Comparison of ENCODE assay signal across 15 cellular contexts in the genomic region with DNA sequence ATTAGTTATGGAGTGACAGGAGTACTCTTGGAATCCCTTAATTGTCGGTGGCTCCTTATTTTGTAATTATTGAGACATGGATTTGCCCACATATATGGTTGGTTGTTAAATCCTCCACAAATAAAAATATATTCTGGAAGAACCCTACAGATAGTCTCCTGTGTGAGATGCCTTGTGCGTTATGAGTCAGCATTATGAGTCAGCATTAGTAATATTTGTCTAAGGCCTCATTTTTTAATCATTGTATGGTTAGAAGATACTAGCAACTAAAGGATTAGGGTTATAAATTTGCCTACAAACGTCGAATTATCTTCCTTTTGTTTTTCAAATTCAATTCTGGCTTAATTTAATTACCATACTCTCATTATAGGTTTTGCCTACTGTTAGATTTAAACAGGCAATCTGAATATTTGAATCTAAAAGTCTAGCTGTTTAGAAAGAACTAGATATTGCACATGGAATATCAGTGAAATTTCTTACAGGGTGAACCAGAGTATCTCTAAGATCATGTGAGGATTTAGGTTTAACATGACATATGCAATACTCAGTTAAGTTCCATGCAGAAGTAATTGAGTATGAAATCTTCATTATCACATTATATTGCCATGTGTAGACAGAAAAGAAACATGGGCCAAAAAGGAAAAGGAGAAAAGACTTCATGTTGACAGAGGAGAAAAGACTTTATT. TPM values are rescaled to one million over a fixed set of nuclear protein-coding genes. Genes with fewer than 3 reads are reported as not detected.
A peak's percentile ranks its signal among the peaks of the same experiment; 100 is the strongest.
DNase-seq lines count a peak whose midpoint lies in the region; ATAC-seq and TF ChIP-seq lines count a peak whose summit lies in the region.
"Had no signal": no experiment of that assay in that cellular context is flagged by ENCODE, and none has a peak within 500 bp of the region (broad histone marks: within the 10 kb centered on the region; RNA-seq: fewer than 3 reads in every experiment).

No MANE protein-coding gene starts in this region.

- ATAC-seq in GM18868 (IDR thresholded peaks at IDR 0.05; ENCODE audit: unreplicated experiment) (peak; percentile 86), HG02852 (IDR thresholded peaks at IDR 0.05; ENCODE audit: unreplicated experiment) (no peak)
- ATAC-seq: heart left ventricle had no signal

- WGBS in mammary epithelial cell (ENCODE audit: low coverage, missing lambda C conversion rate) = 0% methylated on average over 4 of the region's 4 CpGs

- no TSS peak for BruUV-seq in mammary epithelial cell (replicated peaks; lab: Mats Ljungman, UMichigan)

- peak overlapping the region; percentile 49 for H3K4me2 ChIP-seq in mammary epithelial cell (ENCODE audit: insufficient read depth, low read depth, low read length)

- H3K4me1 ChIP-seq in mammary epithelial cell (ENCODE audit: insufficient read depth, low read length) (peaks cover 24% of the 10 kb centered on the region), HAP-1 (no peaks in the 10 kb centered on the region; the same call in 1 of the 2 replicates)
- H3K4me1 ChIP-seq: heart left ventricle, tibial nerve had no signal

- H3K9me3 ChIP-seq in mammary epithelial cell (replicated peaks; ENCODE audit: insufficient read depth, low read length) = no peaks in the 10 kb centered on the region
- no peaks in the 10 kb centered on the region for H3K9me3 ChIP-seq in HAP-1
- H3K9me3 ChIP-seq: heart left ventricle, tibial nerve had no signal

- H3K27ac ChIP-seq in mammary epithelial cell (ENCODE audit: insufficient read depth, low read depth, low read length) = no peak overlapping the region
- H3K27ac ChIP-seq: heart left ventricle, tibial nerve had no signal

- dilution Hi-C loops in mammary epithelial cell (cut with HindIII; ENCODE audit: low sequenced_read_pairs) = no loop called here

- DNase-seq in HT-29 (ENCODE audit: low spot score) (peak; percentile 59), mammary epithelial cell (peak; percentile 86), renal cortical epithelial cell (ENCODE audit: low read depth) (peak; percentile 80), islet precursor cell (no peak), HAP-1 (ENCODE audit: low spot score in 2 of 2) (no peak)
- no peak for DNase-seq in stimulated activated CD4-positive, alpha-beta T cell treated with anti-CD3 and anti-CD28 coated beads, Interleukin-1b, Interleukin-23, amount 100 ng/mL, for 48 hours
- DNase-seq: activated T-cell treated with anti-CD3 and anti-CD28 coated beads for 4 hours, heart left ventricle, NCI-H1694 treated with DMSO at 0.1 percent for 48 hours, posterior cingulate gyrus had no signal

- no peak overlapping the region for H2AFZ ChIP-seq in mammary epithelial cell (ENCODE audit: low read depth, low read length)

- in situ Hi-C loops in mammary epithelial cell (cut with MboI; ENCODE audit: low sequenced_read_pairs in 2 of 2) (no loop called here), HAP-1 (cut with MboI; ENCODE audit: low sequenced_read_pairs) (no loop called here)

- no peaks in the 10 kb centered on the region for H3K79me2 ChIP-seq in mammary epithelial cell (ENCODE audit: insufficient read depth, low read length)

- H3K9ac ChIP-seq in mammary epithelial cell (ENCODE audit: insufficient read depth, low read length) = no peak overlapping the region

- H3K4me3 ChIP-seq in mammary epithelial cell (replicated peaks in 1 of 3; ENCODE audit: insufficient read depth in 1 of 3, low read depth in 2 of 3, low read length in 3 of 3) (no peak overlapping the region), HAP-1 (no peak overlapping the region)
- H3K4me3 ChIP-seq: heart left ventricle, tibial nerve had no signal

- intact Hi-C loops in mammary epithelial cell (cut with micrococcal nuclease) = no loop called here

- no peaks in the 10 kb centered on the region for H3K27me3 ChIP-seq in mammary epithelial cell (ENCODE audit: insufficient read depth, low read length)
- no peaks in the 10 kb centered on the region for H3K27me3 ChIP-seq in HAP-1 (ENCODE audit: low read depth)
- H3K27me3 ChIP-seq: heart left ventricle, tibial nerve had no signal

- CTCF ChIA-PET in mammary epithelial cell (lab: Charles Lee; ENCODE audit: low non-redundant PET) = no interaction called here

- no peaks in the 10 kb centered on the region for H4K20me1 ChIP-seq in mammary epithelial cell (ENCODE audit: insufficient read depth, low read length)

- no peaks in the 10 kb centered on the region for H3K36me3 ChIP-seq in mammary epithelial cell (ENCODE audit: insufficient read depth, low read length)
- no peaks in the 10 kb centered on the region for H3K36me3 ChIP-seq in HAP-1 (replicated peaks)
- H3K36me3 ChIP-seq: heart left ventricle, tibial nerve had no signal

- no peak for TF ChIP-seq CTCF in mammary epithelial cell (conservative IDR thresholded peaks at IDR 0.05 in 1 of 2, IDR thresholded peaks at IDR 0.05 in 1 of 2; ENCODE audit: extremely low read depth in 1 of 2, insufficient read depth in 1 of 2, low read depth in 1 of 2, low read length in 2 of 2)

RNA-seq across cellular contexts. Expression of a gene that starts 5.9 kb away (rescaled TPM):
- total RNA-seq in HT-29 (2014; rRNA removed; shearing (Covaris generic)) = not detected in 2 replicates
- total RNA-seq in mammary epithelial cell = under 1 TPM in 1 of 2 donors, not detected in 1; 0.26 TPM
- polyA plus RNA-seq in mammary epithelial cell = not detected
- polyA minus RNA-seq in mammary epithelial cell = not detected
- 0.25 and 1.0 TPM in 2 replicates for total RNA-seq in renal cortical epithelial cell
- total RNA-seq: chondrocyte, heart left ventricle, OCI-LY7, tibial nerve had no signal
- polyA plus RNA-seq: heart left ventricle had no signal

Comparison
In these comparisons a context has a peak if more than half of its experiments do, and no peak if none do; other contexts are left out.
1. DNase-seq: peak in HT-29 (single experiment), mammary epithelial cell (single experiment) and renal cortical epithelial cell (single experiment); none in islet precursor cell (single experiment), HAP-1 (0 of 2) and stimulated activated CD4-positive, alpha-beta T cell treated with anti-CD3 and anti-CD28 coated beads, Interleukin-1b, Interleukin-23, amount 100 ng/mL, for 48 hours (single experiment).